ENCODE assay signal across 9 cellular contexts in the genomic region with DNA sequence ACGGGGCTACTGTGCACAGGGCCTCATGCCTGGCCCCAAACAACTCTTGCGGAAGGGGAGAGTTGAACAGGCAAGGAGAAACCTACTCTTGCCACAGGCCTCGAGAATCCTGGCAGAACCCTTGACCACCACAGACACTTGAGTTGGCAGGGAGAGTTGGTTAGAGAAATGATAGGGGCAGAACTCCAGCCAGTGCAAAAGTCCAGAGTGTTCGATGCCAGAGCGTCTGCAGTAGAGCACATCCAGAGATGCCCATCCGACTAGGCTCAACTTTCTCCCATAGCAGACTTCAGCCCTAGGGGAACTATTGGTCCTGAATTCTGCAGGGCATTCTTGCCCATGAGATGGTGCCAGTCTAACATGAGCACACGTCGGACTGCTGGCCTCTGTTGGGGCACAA.
"Had no signal": no experiment of that assay in that cellular context is flagged by ENCODE, and none has a peak within 500 bp of the region (broad histone marks: within the 10 kb centered on the region; RNA-seq: fewer than 3 reads in every experiment).

No MANE protein-coding gene starts in this region.

- H3K27ac ChIP-seq: GM23248 had no signal

- H3K4me1 ChIP-seq: HAP-1 had no signal

- H3K9me3 ChIP-seq: HAP-1 had no signal

- ATAC-seq: GM23338, HCT116 had no signal

- DNase-seq: GM23248, GOT3, H7, H9, HCEC 1CT, HFFc6 had no signal

- H3K4me3 ChIP-seq: GM23248, GM23338, HAP-1 had no signal

- H3K36me3 ChIP-seq: HAP-1 had no signal
